In genomic region chr4:925771-926500, GRCh38 we compare ENCODE assay signal across 2 cellular contexts.
TF ChIP-seq lines count a peak whose summit lies in the region.

No MANE protein-coding gene starts in this region.

TF ChIP-seq in SK-N-SH, 30 proteins besides CTCF, POLR2A, EP300 and RAD21:
- TF ChIP-seq TEAD4 (IDR thresholded peaks at IDR 0.05; ENCODE audit: borderline replicate concordance, insufficient read depth) = no peak
- TF ChIP-seq ELF1 (IDR thresholded peaks at IDR 0.05) = no peak
- no peak for TF ChIP-seq USF2 (IDR thresholded peaks at IDR 0.05; ENCODE audit: borderline replicate concordance, low read depth, low read length)
- no peak for TF ChIP-seq SIN3A (IDR thresholded peaks at IDR 0.05; ENCODE audit: borderline replicate concordance, low read depth, low read length)
- TF ChIP-seq, protein P1, sequence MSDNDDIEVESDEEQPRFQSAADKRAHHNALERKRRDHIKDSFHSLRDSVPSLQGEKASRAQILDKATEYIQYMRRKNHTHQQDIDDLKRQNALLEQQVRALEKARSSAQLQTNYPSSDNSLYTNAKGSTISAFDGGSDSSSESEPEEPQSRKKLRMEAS (IDR thresholded peaks at IDR 0.05; ENCODE audit: low read depth) = no peak
- TF ChIP-seq NFIC (IDR thresholded peaks at IDR 0.05; ENCODE audit: borderline replicate concordance) = no peak
- no peak for TF ChIP-seq GATA2 (CRISPR knock-in tag; IDR thresholded peaks at IDR 0.05)
- no peak for TF ChIP-seq RXRA (IDR thresholded peaks at IDR 0.05; ENCODE audit: borderline replicate concordance, low read depth)
- no peak for TF ChIP-seq USF1 (IDR thresholded peaks at IDR 0.05; ENCODE audit: borderline replicate concordance, low read depth)
- TF ChIP-seq NRF1 (IDR thresholded peaks at IDR 0.05; ENCODE audit: low read depth, low read length) = no peak
- no peak for TF ChIP-seq SMC3 (IDR thresholded peaks at IDR 0.05; ENCODE audit: low read depth, low read length)
- TF ChIP-seq EZH2phosphoT487 (IDR thresholded peaks at IDR 0.05; ENCODE audit: borderline replicate concordance, low read depth) = no peak
- TF ChIP-seq MXI1 (IDR thresholded peaks at IDR 0.05; ENCODE audit: low read depth, low read length) = no peak
- TF ChIP-seq IRF3 (IDR thresholded peaks at IDR 0.05; ENCODE audit: low read depth, low read length) = no peak
- TF ChIP-seq RFX5 (IDR thresholded peaks at IDR 0.05; ENCODE audit: low read length) = no peak
- TF ChIP-seq JUND (IDR thresholded peaks at IDR 0.05) = no peak

TF ChIP-seq in SK-N-SH treated with all-trans-retinoic acid at 6 μM for 48 hours, 23 proteins besides CTCF, POLR2A, EP300 and RAD21:
- TF ChIP-seq ZFP30 (CRISPR knock-in tag; IDR thresholded peaks at IDR 0.05) (no peak), CSDC2 (CRISPR knock-in tag; IDR thresholded peaks at IDR 0.05) (no peak), ZFP3 (CRISPR knock-in tag; IDR thresholded peaks at IDR 0.05) (no peak), ZC3H10 (CRISPR knock-in tag; IDR thresholded peaks at IDR 0.05) (no peak), ARNTL (CRISPR knock-in tag; IDR thresholded peaks at IDR 0.05; ENCODE audit: borderline replicate concordance, low read depth) (no peak), ZNF8 (CRISPR knock-in tag; IDR thresholded peaks at IDR 0.05) (no peak), TCF4 (CRISPR knock-in tag; IDR thresholded peaks at IDR 0.05; ENCODE audit: borderline replicate concordance) (no peak)
